8 cellular contexts compared by ENCODE assay signal in genomic region chr9:114397219-114397847, GRCh38. TPM values are rescaled to one million over a fixed set of nuclear protein-coding genes. Genes with fewer than 3 reads are reported as not detected.
DNase-seq lines count a peak whose midpoint lies in the region; ATAC-seq, FAIRE-seq and TF ChIP-seq lines count a peak whose summit lies in the region.

No MANE protein-coding gene starts in this region.

- no peaks in the 10 kb centered on the region for H3K9me3 ChIP-seq in ascending aorta
- no peaks in the 10 kb centered on the region for H3K9me3 ChIP-seq in lower lobe of right lung
- no peaks in the 10 kb centered on the region for H3K9me3 ChIP-seq in upper lobe of right lung

- peaks cover 58% of the 10 kb centered on the region for H3K4me1 Mint-ChIP-seq in activated naive CD4-positive, alpha-beta T cell treated with anti-CD3 and anti-CD28 coated beads, Interleukin-2, amount 10 ng/mL, durations not matched to agents 7 days and 5 days

- TF ChIP-seq CTCF in ascending aorta (IDR thresholded peaks at IDR 0.05) = no peak
- no peak for TF ChIP-seq CTCF in lower lobe of right lung (IDR thresholded peaks at IDR 0.05)
- no peak for TF ChIP-seq CTCF in upper lobe of right lung (IDR thresholded peaks at IDR 0.05)

- H3K4me3 ChIP-seq in ascending aorta (peak overlapping the region; percentile 69 to 70), lower lobe of right lung (peak overlapping the region; percentile 85), upper lobe of right lung (peak overlapping the region; percentile 98)

- H3K4me1 ChIP-seq in ascending aorta (peaks cover 14 to 33% of the 10 kb centered on the region in 2 donors), lower lobe of right lung (peaks cover 53% of the 10 kb centered on the region), upper lobe of right lung (peaks cover 29% of the 10 kb centered on the region)

- no peaks in the 10 kb centered on the region for H3K9me3 Mint-ChIP-seq in activated naive CD4-positive, alpha-beta T cell treated with anti-CD3 and anti-CD28 coated beads, Interleukin-2, amount 10 ng/mL, durations not matched to agents 7 days and 5 days

- H3K27ac ChIP-seq in ascending aorta (peak overlapping the region; percentile 78 to 86), lower lobe of right lung (peak overlapping the region; percentile 92), upper lobe of right lung (peak overlapping the region; percentile 96)

- no peak for FAIRE-seq in HTR-8/SVneo (lab: Jason Lieb, UNC)

- peak overlapping the region; percentile 89 for H3K4me3 Mint-ChIP-seq in activated naive CD4-positive, alpha-beta T cell treated with anti-CD3 and anti-CD28 coated beads, Interleukin-2, amount 10 ng/mL, durations not matched to agents 7 days and 5 days

- no peaks in the 10 kb centered on the region for H3K27me3 ChIP-seq in ascending aorta
- H3K27me3 ChIP-seq in lower lobe of right lung (ENCODE audit: low read depth) = no peaks in the 10 kb centered on the region
- H3K27me3 ChIP-seq in upper lobe of right lung = no peaks in the 10 kb centered on the region

- H3K27ac Mint-ChIP-seq in activated naive CD4-positive, alpha-beta T cell treated with anti-CD3 and anti-CD28 coated beads, Interleukin-2, amount 10 ng/mL, durations not matched to agents 7 days and 5 days = peak overlapping the region; percentile 90

- peaks cover 26% of the 10 kb centered on the region for H3K36me3 Mint-ChIP-seq in activated naive CD4-positive, alpha-beta T cell treated with anti-CD3 and anti-CD28 coated beads, Interleukin-2, amount 10 ng/mL, durations not matched to agents 7 days and 5 days

- H3K36me3 ChIP-seq in ascending aorta = no peaks in the 10 kb centered on the region
- H3K36me3 ChIP-seq in lower lobe of right lung = no peaks in the 10 kb centered on the region
- H3K36me3 ChIP-seq in upper lobe of right lung = no peaks in the 10 kb centered on the region

- CTCF ChIA-PET in activated naive CD4-positive, alpha-beta T cell treated with anti-CD3 and anti-CD28 coated beads, Interleukin-2, amount 10 ng/mL, durations not matched to agents 7 days and 5 days (lab: Charles Lee) = interaction anchor here (1.2 to 4.0 kb wide), 5 partner anchors 12 to 256 kb away, joined by 3 to 17 read pairs (median 3); no protein-coding TSS in a partner anchor

- DNase-seq in activated naive CD4-positive, alpha-beta T cell treated with anti-CD3 and anti-CD28 coated beads, Interleukin-2, amount 10 ng/mL, durations not matched to agents 7 days and 5 days = no peak
- no peak for DNase-seq in activated naive CD4-positive, alpha-beta T cell treated with anti-CD3 and anti-CD28 coated beads, Interleukin-2, amount 50 U/mL, for 16 hours
- no peak for DNase-seq in ascending aorta (ENCODE audit: low spot score in 2 of 2)
- no peak for DNase-seq in lower lobe of right lung
- DNase-seq in upper lobe of right lung = no peak
- no peak for DNase-seq in NCI-H146 treated with DMSO at 0.1 percent for 48 hours (lab: John Stamatoyannopoulos, UW; ENCODE audit: unreplicated experiment)
- no peak for DNase-seq in NCI-H524 treated with DMSO at 0.1 percent for 48 hours (lab: John Stamatoyannopoulos, UW)
- no peak for DNase-seq in HTR-8/SVneo (ENCODE audit: insufficient read length, low spot score)

- intact Hi-C loops in ascending aorta (cut with DNase I) (loop anchor here (5.0 to 10.0 kb wide), 4 partner anchors 190 to 1757 kb away; partner anchors contain the start of genes ATP6V1G1 and PAPPA), lower lobe of right lung (cut with DNase I) (no loop called here), upper lobe of right lung (cut with DNase I) (no loop called here)

- ATAC-seq in lower lobe of right lung (no peak), upper lobe of right lung (no peak)

- peaks cover 13% of the 10 kb centered on the region for H3K27me3 Mint-ChIP-seq in activated naive CD4-positive, alpha-beta T cell treated with anti-CD3 and anti-CD28 coated beads, Interleukin-2, amount 10 ng/mL, durations not matched to agents 7 days and 5 days

RNA-seq across cellular contexts. Expression of gene AKNA, which starts 9.6 kb away (rescaled TPM):
- total RNA-seq in ascending aorta (87.9 TPM), lower lobe of right lung (66.9 TPM), upper lobe of right lung (54.7 TPM)
